Comparison of ENCODE assay signal across 11 cellular contexts in the genomic region with DNA sequence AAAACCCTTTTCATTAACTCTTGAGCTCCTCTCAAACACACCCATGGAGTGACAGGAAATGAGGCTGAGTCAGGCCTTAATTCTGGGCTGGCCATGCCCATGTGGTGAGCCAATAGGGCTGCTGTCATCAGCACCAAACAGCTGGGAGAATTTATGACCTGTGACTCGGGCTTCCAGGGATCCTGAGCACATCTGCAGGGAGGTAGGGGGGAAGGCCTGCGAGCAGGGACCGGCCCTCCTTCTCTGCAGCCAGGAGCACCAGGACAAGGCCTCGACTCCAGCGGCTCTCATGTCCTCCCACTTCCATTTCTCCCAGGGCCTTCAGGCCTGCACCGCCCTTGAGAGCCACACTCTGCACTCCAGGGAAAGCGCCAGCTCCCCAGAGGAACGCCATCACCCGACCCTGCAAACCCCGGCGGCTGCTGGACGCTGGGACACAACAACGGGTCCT. TPM values are rescaled to one million over a fixed set of nuclear protein-coding genes. Genes with fewer than 3 reads are reported as not detected.
A peak's percentile ranks its signal among the peaks of the same experiment; 100 is the strongest.
DNase-seq lines count a peak whose midpoint lies in the region; ATAC-seq and TF ChIP-seq lines count a peak whose summit lies in the region.
"Had no signal": no experiment of that assay in that cellular context is flagged by ENCODE, and none has a peak within 500 bp of the region (broad histone marks: within the 10 kb centered on the region; RNA-seq: fewer than 3 reads in every experiment).

No MANE protein-coding gene starts in this region.

- no peaks in the 10 kb centered on the region for H3K4me1 Mint-ChIP-seq in T-helper 2 cell treated with Interferon-gamma antibody and Interleukin-4, amounts not matched to agents 5 μg/mL and 100 μg/mL, for 36 hours (ENCODE audit: low read depth)

- H3K36me3 ChIP-seq in osteoblast (ENCODE audit: insufficient read depth, low read length): no peaks in the 10 kb centered on the region

- no peaks in the 10 kb centered on the region for H3K27me3 ChIP-seq in osteoblast (ENCODE audit: insufficient read depth, low read length)

- no peak overlapping the region for H3K4me2 ChIP-seq in osteoblast (ENCODE audit: insufficient read depth, low read length)

- ATAC-seq in GM21528 (IDR thresholded peaks at IDR 0.05; ENCODE audit: low FRiP score, unreplicated experiment): no peak
- ATAC-seq in GM19324 (IDR thresholded peaks at IDR 0.05; ENCODE audit: low FRiP score, unreplicated experiment): no peak

- no peaks in the 10 kb centered on the region for H3K36me3 Mint-ChIP-seq in T-helper 2 cell treated with Interferon-gamma antibody and Interleukin-4, amounts not matched to agents 5 μg/mL and 100 μg/mL, for 36 hours (ENCODE audit: low read depth)

- H3K27ac ChIP-seq in osteoblast (ENCODE audit: low read depth, low read length): no peak overlapping the region

- H2AFZ ChIP-seq in osteoblast (ENCODE audit: low read length): peak overlapping the region; percentile 35

- H3K9me3 Mint-ChIP-seq in T-helper 2 cell treated with Interferon-gamma antibody and Interleukin-4, amounts not matched to agents 5 μg/mL and 100 μg/mL, for 36 hours: no peaks in the 10 kb centered on the region
- H3K9me3 Mint-ChIP-seq: nephron had no signal

- DNase-seq in Daoy (ENCODE audit: low read depth): peak; percentile 97
- DNase-seq in NCI-H510A treated with DMSO at 0.1 percent for 48 hours (lab: John Stamatoyannopoulos, UW): peak; percentile 47
- DNase-seq in epithelial cell of esophagus (ENCODE audit: low read depth): peak; percentile 87
- DNase-seq in osteoblast (ENCODE audit: insufficient read length, low spot score, missing footprints): peak; percentile 96
- no peak for DNase-seq in medulla oblongata (ENCODE audit: extremely low spot score)
- DNase-seq in T-helper 2 cell treated with Interferon-gamma antibody and Interleukin-4, amounts not matched to agents 5 μg/mL and 100 μg/mL, for 36 hours (ENCODE audit: low spot score): no peak
- DNase-seq: NCI-H2081 treated with DMSO at 0.1 percent for 48 hours had no signal

- no peak overlapping the region for H3K4me3 Mint-ChIP-seq in T-helper 2 cell treated with Interferon-gamma antibody and Interleukin-4, amounts not matched to agents 5 μg/mL and 100 μg/mL, for 36 hours
- H3K4me3 Mint-ChIP-seq: nephron had no signal

- no peaks in the 10 kb centered on the region for H3K79me2 ChIP-seq in osteoblast (ENCODE audit: insufficient read depth, low read length)

- no peaks in the 10 kb centered on the region for H4K20me1 ChIP-seq in osteoblast (ENCODE audit: insufficient read depth, low read length)

- peaks cover 11% of the 10 kb centered on the region for H3K4me1 ChIP-seq in osteoblast (ENCODE audit: insufficient read depth, low read length)

- no peaks in the 10 kb centered on the region for H3K9me3 ChIP-seq in osteoblast (ENCODE audit: low read depth, low read length)

- H3K27ac Mint-ChIP-seq in T-helper 2 cell treated with Interferon-gamma antibody and Interleukin-4, amounts not matched to agents 5 μg/mL and 100 μg/mL, for 36 hours: no peak overlapping the region

- no peak for TF ChIP-seq CTCF in epithelial cell of esophagus (IDR thresholded peaks at IDR 0.05; ENCODE audit: insufficient read depth, low read depth, low read length, missing control alignments)
- TF ChIP-seq CTCF in osteoblast (IDR thresholded peaks at IDR 0.05; ENCODE audit: extremely low read depth, low read depth, low read length): no peak

- no peaks in the 10 kb centered on the region for H3K27me3 Mint-ChIP-seq in T-helper 2 cell treated with Interferon-gamma antibody and Interleukin-4, amounts not matched to agents 5 μg/mL and 100 μg/mL, for 36 hours (ENCODE audit: low read depth)

- H3K4me3 ChIP-seq in epithelial cell of esophagus (ENCODE audit: low read length) (peak overlapping the region; percentile 15), osteoblast (ENCODE audit: insufficient read depth, low read length) (no peak overlapping the region)

RNA-seq across cellular contexts. Expression of gene RIPK4, which starts 14.6 kb away (rescaled TPM):
- total RNA-seq in Daoy (2014; rRNA removed; shearing (Covaris generic)): 33.6 and 39.5 TPM in 2 replicates
- total RNA-seq in osteoblast: 0.29 and 2.2 TPM in 2 replicates
- total RNA-seq: T-helper 1 cell treated with Interleukin-12 subunit alpha and Interleukin-12 subunit beta and Interleukin-4 antibody, amounts not matched to agents 30 ng/mL and 1 ng/mL, for 36 hours had no signal

Comparison
In these comparisons a context has a peak if more than half of its experiments do, and no peak if none do; other contexts are left out.
1. DNase-seq: peak in Daoy (single experiment), NCI-H510A treated with DMSO at 0.1 percent for 48 hours (single experiment), epithelial cell of esophagus (single experiment) and osteoblast (single experiment); none in medulla oblongata (single experiment) and T-helper 2 cell treated with Interferon-gamma antibody and Interleukin-4, amounts not matched to agents 5 μg/mL and 100 μg/mL, for 36 hours (single experiment).
2. RNA of gene RIPK4, which starts 14.6 kb away (total RNA-seq): 33.6 to 39.5 TPM in Daoy; 0.29 to 2.2 TPM in osteoblast; every median in the first group is over 10 times any median in the second.